Comparison of ENCODE assay signal across 12 cellular contexts in genomic region chr2:180728928-180729559, GRCh38.
DNase-seq lines count a peak whose midpoint lies in the region; ATAC-seq, FAIRE-seq and TF ChIP-seq lines count a peak whose summit lies in the region.
"Had no signal": no experiment of that assay in that cellular context is flagged by ENCODE, and none has a peak within 500 bp of the region (broad histone marks: within the 10 kb centered on the region; RNA-seq: fewer than 3 reads in every experiment).

No MANE protein-coding gene starts in this region.

- H3K27me3 ChIP-seq in pancreas = no peaks in the 10 kb centered on the region

- H3K27me3 Mint-ChIP-seq in osteocyte (ENCODE audit: unreplicated experiment) = no peaks in the 10 kb centered on the region

- H3K9me3 Mint-ChIP-seq in osteocyte (ENCODE audit: unreplicated experiment) = no peaks in the 10 kb centered on the region

- no peaks in the 10 kb centered on the region for H3K4me1 ChIP-seq in pancreas

- H3K9me3 ChIP-seq in pancreas = no peaks in the 10 kb centered on the region

- no peaks in the 10 kb centered on the region for H3K36me3 ChIP-seq in pancreas

- DNase-seq in DMS79 (lab: John Stamatoyannopoulos, UW) (peak; percentile 36), NCI-H460 (ENCODE audit: extremely low read depth, low read depth) (peak; percentile 56), dedifferentiated amniotic fluid mesenchymal stem cell (ENCODE audit: extremely low spot score) (peak; percentile 78), osteocyte (ENCODE audit: extremely low spot score, unreplicated experiment) (no peak), ureter (ENCODE audit: low spot score) (no peak), pancreas (no peak), NCI-H526 treated with DMSO at 0.1 percent for 48 hours (lab: John Stamatoyannopoulos, UW) (no peak), AML-193 (lab: John Stamatoyannopoulos, UW) (no peak)
- DNase-seq: activated CD4-positive, alpha-beta T cell treated with anti-CD3 and anti-CD28 coated beads for 36 hours; activated naive CD4-positive, alpha-beta T cell treated with anti-CD3 and anti-CD28 coated beads, Interleukin-2, amount 50 U/mL, for 16 hours; DMS153; effector CD4-positive, alpha-beta T cell had no signal

- TF ChIP-seq CTCF in osteocyte (IDR thresholded peaks at IDR 0.05) (no peak), pancreas (IDR thresholded peaks at IDR 0.05) (no peak)

- H3K27ac Mint-ChIP-seq in osteocyte (ENCODE audit: unreplicated experiment) = peak overlapping the region; percentile 56
- H3K27ac Mint-ChIP-seq: activated CD4-positive, alpha-beta T cell treated with anti-CD3 and anti-CD28 coated beads for 36 hours had no signal

- no peaks in the 10 kb centered on the region for H3K36me3 Mint-ChIP-seq in osteocyte (ENCODE audit: unreplicated experiment)

- ATAC-seq in pancreas = no peak
- ATAC-seq: activated CD4-positive, alpha-beta T cell treated with anti-CD3 and anti-CD28 coated beads for 36 hours had no signal

- peaks cover 15% of the 10 kb centered on the region for H3K4me1 Mint-ChIP-seq in osteocyte (ENCODE audit: unreplicated experiment)
- H3K4me1 Mint-ChIP-seq: activated CD4-positive, alpha-beta T cell treated with anti-CD3 and anti-CD28 coated beads for 36 hours had no signal

- intact Hi-C loops in pancreas (cut with DNase I) = no loop called here

- no peak overlapping the region for H3K4me3 ChIP-seq in pancreas

- no peak overlapping the region for H3K27ac ChIP-seq in pancreas

- 87 to 93% methylated on average over 2 of the region's 2 CpGs for WGBS in pancreas, 2 donors

- no peak overlapping the region for H3K4me3 Mint-ChIP-seq in osteocyte (ENCODE audit: unreplicated experiment)
- H3K4me3 Mint-ChIP-seq: activated CD4-positive, alpha-beta T cell treated with anti-CD3 and anti-CD28 coated beads for 36 hours had no signal

- FAIRE-seq in pancreas (lab: Jason Lieb, UNC) = no peak

Comparison
In these comparisons a context has a peak if more than half of its experiments do, and no peak if none do; other contexts are left out.
1. DNase-seq: peak in DMS79 (single experiment), NCI-H460 (single experiment) and dedifferentiated amniotic fluid mesenchymal stem cell (single experiment); none in osteocyte (single experiment), ureter (single experiment), pancreas (0 of 6), NCI-H526 treated with DMSO at 0.1 percent for 48 hours (single experiment) and AML-193 (0 of 2).